Comparison of ENCODE assay signal across 14 cellular contexts in genomic region chr4:158588777-158589176, GRCh38.
DNase-seq lines count a peak whose midpoint lies in the region; ATAC-seq and TF ChIP-seq lines count a peak whose summit lies in the region.
"Had no signal": no experiment of that assay in that cellular context is flagged by ENCODE, and none has a peak within 500 bp of the region (broad histone marks: within the 10 kb centered on the region; RNA-seq: fewer than 3 reads in every experiment).

No MANE protein-coding gene starts in this region.

- intact Hi-C loops in activated CD4-positive, alpha-beta T cell treated with anti-CD3 and anti-CD28 coated beads, Interleukin-2, amount 10 ng/mL, durations not matched to agents 24 days and 14 days (cut with micrococcal nuclease) = no loop called here

- H3K4me3 ChIP-seq in foreskin fibroblast (ENCODE audit: low read depth in 1 of 2, low read length in 2 of 2) = no peak overlapping the region
- H3K4me3 ChIP-seq: BLaER1 treated with 17β-estradiol and CSF1 and Interleukin-3, amounts not matched to agents 10 nM and 100 nM had no signal

- peak; percentile 40 for DNase-seq in activated CD4-positive, alpha-beta T cell treated with anti-CD3 and anti-CD28 coated beads, Interleukin-2, amount 10 ng/mL, durations not matched to agents 24 days and 14 days
- no peak for DNase-seq in activated CD4-positive, alpha-beta T cell treated with anti-CD3 and anti-CD28 coated beads for 48 hours
- DNase-seq in NCI-H748 treated with DMSO at 0.1 percent for 48 hours (lab: John Stamatoyannopoulos, UW) (peak; percentile 36), foreskin fibroblast (peak; percentile 12 to 18), smooth muscle cell of the brain vasculature (ENCODE audit: low read depth, low spot score) (peak; percentile 2), hypothalamus (lab: John Stamatoyannopoulos, UW) (no peak)
- DNase-seq: AML-193; CD4-positive, CD25-positive, alpha-beta regulatory T cell; DMS53; GF-D8; HCEC 1CT had no signal

- H3K27me3 Mint-ChIP-seq in activated CD4-positive, alpha-beta T cell treated with anti-CD3 and anti-CD28 coated beads, Interleukin-2, amount 10 ng/mL, durations not matched to agents 24 days and 14 days = peaks cover 10% of the 10 kb centered on the region

- no peaks in the 10 kb centered on the region for H3K4me1 Mint-ChIP-seq in activated CD4-positive, alpha-beta T cell treated with anti-CD3 and anti-CD28 coated beads, Interleukin-2, amount 10 ng/mL, durations not matched to agents 24 days and 14 days
- H3K4me1 Mint-ChIP-seq: CD4-positive, CD25-positive, alpha-beta regulatory T cell had no signal

- ATAC-seq in GM18861 (IDR thresholded peaks at IDR 0.05; ENCODE audit: unreplicated experiment) = no peak
- no peak for ATAC-seq in HG03097 (IDR thresholded peaks at IDR 0.05; ENCODE audit: low FRiP score, unreplicated experiment)

- H3K9me3 Mint-ChIP-seq in activated CD4-positive, alpha-beta T cell treated with anti-CD3 and anti-CD28 coated beads, Interleukin-2, amount 10 ng/mL, durations not matched to agents 24 days and 14 days = no peaks in the 10 kb centered on the region

- H3K4me3 Mint-ChIP-seq in activated CD4-positive, alpha-beta T cell treated with anti-CD3 and anti-CD28 coated beads, Interleukin-2, amount 10 ng/mL, durations not matched to agents 24 days and 14 days = no peak overlapping the region
- H3K4me3 Mint-ChIP-seq: CD4-positive, CD25-positive, alpha-beta regulatory T cell had no signal

- no peak overlapping the region for H3K27ac Mint-ChIP-seq in activated CD4-positive, alpha-beta T cell treated with anti-CD3 and anti-CD28 coated beads, Interleukin-2, amount 10 ng/mL, durations not matched to agents 24 days and 14 days
- H3K27ac Mint-ChIP-seq: CD4-positive, CD25-positive, alpha-beta regulatory T cell had no signal

- H3K36me3 Mint-ChIP-seq in activated CD4-positive, alpha-beta T cell treated with anti-CD3 and anti-CD28 coated beads, Interleukin-2, amount 10 ng/mL, durations not matched to agents 24 days and 14 days (ENCODE audit: low read depth) = no peaks in the 10 kb centered on the region
- H3K36me3 Mint-ChIP-seq: CD4-positive, CD25-positive, alpha-beta regulatory T cell had no signal

- TF ChIP-seq CTCF in foreskin fibroblast (IDR thresholded peaks at IDR 0.05; ENCODE audit: low read depth, low read length) = no peak

Comparison
In these comparisons a context has a peak if more than half of its experiments do, and no peak if none do; other contexts are left out.
1. DNase-seq: peak in activated CD4-positive, alpha-beta T cell treated with anti-CD3 and anti-CD28 coated beads, Interleukin-2, amount 10 ng/mL, durations not matched to agents 24 days and 14 days (single experiment), NCI-H748 treated with DMSO at 0.1 percent for 48 hours (single experiment), foreskin fibroblast (2 of 2) and smooth muscle cell of the brain vasculature (single experiment); none in activated CD4-positive, alpha-beta T cell treated with anti-CD3 and anti-CD28 coated beads for 48 hours (single experiment) and hypothalamus (0 of 51).